Comparison of ENCODE assay signal across 2 cellular contexts in genomic region chr6:141869509-141869908, GRCh38.
A peak's percentile ranks its signal among the peaks of the same experiment; 100 is the strongest.
DNase-seq lines count a peak whose midpoint lies in the region; ATAC-seq and TF ChIP-seq lines count a peak whose summit lies in the region.
"Not testable (repeated sequence)": the region's sequence is repeated elsewhere in the genome, so short reads cannot be mapped to it uniquely, and the experiment has no call there.

No MANE protein-coding gene starts in this region.

- not testable (repeated sequence) for DNase-seq in WTC11 (ENCODE audit: low spot score)
- peak; percentile 13 for DNase-seq in retinal pigment epithelial cell (ENCODE audit: low read depth)

- not testable (repeated sequence) for H3K4me3 ChIP-seq in retinal pigment epithelial cell (ENCODE audit: low read length)

- not testable (repeated sequence) for H3K36me3 Mint-ChIP-seq in WTC11

- H3K4me1 Mint-ChIP-seq in WTC11, result peaks cover 12% of the 10 kb centered on the region

- H3K27ac Mint-ChIP-seq in WTC11, result not testable (repeated sequence)

- H3K4me3 Mint-ChIP-seq in WTC11, result not testable (repeated sequence)

- not testable (repeated sequence) for ATAC-seq in WTC11

- POLR2A ChIA-PET in WTC11 (lab: Charles Lee), result not testable (repeated sequence)

- H3K9me3 Mint-ChIP-seq in WTC11, result peaks cover 13% of the 10 kb centered on the region

- CTCF ChIA-PET in WTC11 (lab: Charles Lee), result not testable (repeated sequence)

- H3K27me3 Mint-ChIP-seq in WTC11 (ENCODE audit: low read depth), result not testable (repeated sequence)

- not testable (repeated sequence) for TF ChIP-seq CTCF in WTC11 (IDR thresholded peaks at IDR 0.05); retinal pigment epithelial cell (conservative IDR thresholded peaks at IDR 0.05; ENCODE audit: low read depth, low read length)

TF ChIP-seq in WTC11, 78 proteins besides CTCF, POLR2A, EP300 and RAD21:
- peak; percentile 96 for TF ChIP-seq HMGA2 (CRISPR knock-in tag; IDR thresholded peaks at IDR 0.05)
